Comparison of ENCODE assay signal across 8 cellular contexts in genomic region chr2:96146151-96146880, GRCh38. TPM values are rescaled to one million over a fixed set of nuclear protein-coding genes. Genes with fewer than 3 reads are reported as not detected.
A peak's percentile ranks its signal among the peaks of the same experiment; 100 is the strongest.
DNase-seq lines count a peak whose midpoint lies in the region; ATAC-seq lines count a peak whose summit lies in the region.

No MANE protein-coding gene starts in this region.

- H3K27me3 ChIP-seq in effector memory CD4-positive, alpha-beta T cell (replicated peaks; ENCODE audit: control insufficient read depth, insufficient read depth, low read length, poor library complexity, severe bottlenecking) = no peaks in the 10 kb centered on the region
- no peaks in the 10 kb centered on the region for H3K27me3 ChIP-seq in aorta (ENCODE audit: control insufficient read depth in 1 of 2, insufficient read depth in 2 of 2, low read length in 1 of 2)

- peak overlapping the region; percentile 88 for H3K4me3 ChIP-seq in effector memory CD4-positive, alpha-beta T cell (ENCODE audit: insufficient read depth, low read depth, low read length, poor library complexity, severe bottlenecking)
- H3K4me3 ChIP-seq in aorta (ENCODE audit: low read length in 2 of 2) = no peak overlapping the region

- H3K36me3 ChIP-seq in effector memory CD4-positive, alpha-beta T cell (ENCODE audit: control insufficient read depth, insufficient read depth, low read length) = peaks cover 12% of the 10 kb centered on the region
- no peaks in the 10 kb centered on the region for H3K36me3 ChIP-seq in aorta (ENCODE audit: control insufficient read depth in 1 of 2, insufficient read depth in 2 of 2, low read length in 1 of 2)

- H3K27ac ChIP-seq in effector memory CD4-positive, alpha-beta T cell (ENCODE audit: insufficient read depth, low read length, poor library complexity, severe bottlenecking) = peak overlapping the region; percentile 100
- H3K27ac ChIP-seq in aorta (ENCODE audit: low read depth in 1 of 2, low read length in 2 of 2) = peak overlapping the region; percentile 6 to 26

- ATAC-seq in HG03460 (IDR thresholded peaks at IDR 0.05; ENCODE audit: unreplicated experiment) (peak; percentile 33), aorta (ENCODE audit: low FRiP score) (no peak)

- H3K4me1 ChIP-seq in effector memory CD4-positive, alpha-beta T cell (ENCODE audit: control insufficient read depth, insufficient read depth, low read length, poor library complexity, severe bottlenecking) = peaks cover 62% of the 10 kb centered on the region
- H3K4me1 ChIP-seq in aorta (ENCODE audit: control insufficient read depth in 1 of 2, insufficient read depth in 2 of 2, low read length in 2 of 2) = no peaks in the 10 kb centered on the region

- intact Hi-C loops in aorta (cut with DNase I) = loop anchor here (5.0 to 10.0 kb wide), 2 partner anchors 106 to 358 kb away; partner anchors contain the start of gene NEURL3 (in 1 of the 2)

- no peaks in the 10 kb centered on the region for H3K9me3 ChIP-seq in effector memory CD4-positive, alpha-beta T cell (ENCODE audit: control insufficient read depth, low read length)
- H3K9me3 ChIP-seq in aorta (ENCODE audit: control insufficient read depth, low read length) = no peaks in the 10 kb centered on the region

- DNase-seq in SIG-M5 treated with dmso at 0.1 percent for 504 hours (lab: John Stamatoyannopoulos, UW; ENCODE audit: unreplicated experiment) (peak; percentile 77), SIG-M5 (lab: John Stamatoyannopoulos, UW) (no peak), pons (ENCODE audit: low spot score) (peak; percentile 59), aorta (peak; percentile 80 to 90), NCI-H146 treated with DMSO at 0.1 percent for 48 hours (lab: John Stamatoyannopoulos, UW; ENCODE audit: unreplicated experiment) (no peak)
- DNase-seq in activated CD4-positive, alpha-beta T cell treated with anti-CD3 and anti-CD28 coated beads for 48 hours = peak; percentile 94
- DNase-seq in effector memory CD4-positive, alpha-beta T cell = peak; percentile 81 to 89 (median 83)

- WGBS in aorta, 2 donors = 39 to 45% methylated on average over 20 of the region's 20 CpGs

RNA-seq across cellular contexts. Expression of gene DUSP2, which starts 1.1 kb away (rescaled TPM):
- total RNA-seq in aorta = 1 to 10 TPM; 5.7 to 7.5 TPM
- 1 to 10 TPM; 1.2 to 1.9 TPM for polyA plus RNA-seq in aorta

RNA-seq across cellular contexts. Expression of gene ASTL, which starts 8.0 kb away (rescaled TPM):
- total RNA-seq in aorta = under 1 TPM; 0.57 to 0.62 TPM
- polyA plus RNA-seq in aorta = not detected

RNA-seq across cellular contexts. Expression of gene ADRA2B, which starts 29.9 kb away (rescaled TPM):
- 10 to 100 TPM in 1 of 2 donors, under 1 TPM in 1; 0.81 to 34.0 TPM for total RNA-seq in aorta
- under 1 TPM in 1 of 2 donors, not detected in 1; 0.26 TPM for polyA plus RNA-seq in aorta

Comparison
In these comparisons a context has a peak if more than half of its experiments do, and no peak if none do; other contexts are left out.
1. DNase-seq: peak in SIG-M5 treated with dmso at 0.1 percent for 504 hours (single experiment), activated CD4-positive, alpha-beta T cell treated with anti-CD3 and anti-CD28 coated beads for 48 hours (single experiment), effector memory CD4-positive, alpha-beta T cell (3 of 3), pons (single experiment) and aorta (2 of 2); none in SIG-M5 (single experiment) and NCI-H146 treated with DMSO at 0.1 percent for 48 hours (single experiment).